34 cellular contexts compared by ENCODE assay signal in the genomic region with DNA sequence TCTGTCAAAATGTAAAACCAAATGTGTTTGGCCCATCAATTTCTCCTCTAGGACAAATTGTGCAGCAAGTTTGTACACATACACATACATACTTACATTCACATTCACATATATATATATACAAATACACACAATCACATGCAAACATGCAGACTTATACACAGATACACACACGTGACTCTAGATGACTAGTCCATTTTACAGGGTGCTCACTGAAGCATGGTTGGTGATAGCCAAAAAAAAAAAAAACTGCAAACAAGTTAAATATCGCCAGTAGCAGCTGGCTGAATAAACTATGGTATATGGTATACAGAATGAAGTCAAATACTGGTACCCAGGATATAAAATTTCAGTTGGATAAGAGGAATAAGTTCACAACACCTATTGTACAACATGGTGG.
"Had no signal": no experiment of that assay in that cellular context is flagged by ENCODE, and none has a peak within 500 bp of the region (broad histone marks: within the 10 kb centered on the region; RNA-seq: fewer than 3 reads in every experiment).

No MANE protein-coding gene starts in this region.

- H3K4me3 ChIP-seq: MG63 had no signal

- H3K27ac ChIP-seq: KMS-11 had no signal

- H3K9me3 ChIP-seq: MG63 had no signal

- H3K9ac ChIP-seq: KMS-11 had no signal

- H3K4me2 ChIP-seq: KMS-11 had no signal

- DNase-seq: Karpas-422, Kasumi-1, MG63, MM.1S, MV-4-11, NCI-H1048, NCI-H1092, NCI-H1092 treated with DMSO at 0.1 percent for 48 hours, NCI-H1105, NCI-H1105 treated with DMSO at 0.1 percent for 48 hours, NCI-H1417, NCI-H1417 treated with DMSO at 0.1 percent for 48 hours, NCI-H1436, NCI-H1436 treated with DMSO at 0.1 percent for 48 hours, NCI-H146, NCI-H1694, NCI-H1694 treated with DMSO at 0.1 percent for 48 hours, NCI-H187, NCI-H187 treated with DMSO at 0.1 percent for 48 hours, NCI-H1930, NCI-H2029, NCI-H2029 treated with DMSO at 0.1 percent for 48 hours, NCI-H2081, NCI-H2081 treated with DMSO at 0.1 percent for 48 hours, NCI-H2107, NCI-H2171, NCI-H2171 treated with DMSO at 0.1 percent for 48 hours, NCI-H2227 treated with DMSO at 0.1 percent for 48 hours, NCI-H226, NCI-H345, NCI-H446, NCI-H446 treated with DMSO at 0.1 percent for 48 hours, NCI-H510A had no signal

- H3K36me3 ChIP-seq: MG63 had no signal

- H3K27me3 ChIP-seq: MG63 had no signal
